1 cellular context compared by ENCODE assay signal in genomic region chr6:80165819-80166218, GRCh38.
TF ChIP-seq lines count a peak whose summit lies in the region.

No MANE protein-coding gene starts in this region.

TF ChIP-seq in GM12878, 131 proteins besides CTCF, POLR2A, EP300 and RAD21:
- TF ChIP-seq PAX8 (IDR thresholded peaks at IDR 0.05) (no peak), EGR1 (IDR thresholded peaks at IDR 0.05; ENCODE audit: borderline replicate concordance in 1 of 2, low read depth in 2 of 2, low read length in 2 of 2) (no peak), IRF5 (IDR thresholded peaks at IDR 0.05; ENCODE audit: borderline replicate concordance) (no peak), FOXM1 (IDR thresholded peaks at IDR 0.05; ENCODE audit: low read depth, low read length) (no peak), ZBTB4 (CRISPR knock-in tag; IDR thresholded peaks at IDR 0.05) (no peak), STAT1 (conservative IDR thresholded peaks at IDR 0.05) (no peak), SMC3 (IDR thresholded peaks at IDR 0.05; ENCODE audit: borderline replicate concordance, low read length) (no peak), MEF2A (IDR thresholded peaks at IDR 0.05; ENCODE audit: insufficient read depth, low read depth, low read length) (no peak), IKZF2 (IDR thresholded peaks at IDR 0.05) (no peak), HCFC1 (IDR thresholded peaks at IDR 0.05; ENCODE audit: low read length) (no peak)
